ENCODE assay signal across 8 cellular contexts in genomic region chr2:192194065-192194865, GRCh38.
A peak's percentile ranks its signal among the peaks of the same experiment; 100 is the strongest.
DNase-seq lines count a peak whose midpoint lies in the region; ATAC-seq and TF ChIP-seq lines count a peak whose summit lies in the region.

No MANE protein-coding gene starts in this region.

- in situ Hi-C loops in astrocyte of the spinal cord (cut with HindIII; ENCODE audit: low sequenced_read_pairs): no loop called here

- no peaks in the 10 kb centered on the region for H3K9me3 ChIP-seq in iPS-20b (ENCODE audit: insufficient read depth, low read depth, low read length)

- peaks cover 72% of the 10 kb centered on the region for H3K27me3 ChIP-seq in iPS-20b (ENCODE audit: insufficient read depth, low read length)

- H3K4me3 ChIP-seq in astrocyte of the spinal cord (ENCODE audit: low read depth, low read length) (peak overlapping the region; percentile 75), iPS-20b (ENCODE audit: low read length) (peak overlapping the region; percentile 82)

- no peak for ATAC-seq in HG03108 (IDR thresholded peaks at IDR 0.05; ENCODE audit: unreplicated experiment)

- H3K9ac ChIP-seq in iPS-20b (ENCODE audit: low read depth, low read length): no peak overlapping the region; the same call in 1 of the 2 replicates

- peak; percentile 39 for DNase-seq in EH (ENCODE audit: low read depth)
- peak; percentile 58 for DNase-seq in HCEC 1CT
- DNase-seq in NCI-H526 (lab: John Stamatoyannopoulos, UW): peak; percentile 57 to 83
- DNase-seq in astrocyte of the spinal cord (ENCODE audit: low read depth, low spot score): peak; percentile 42
- peak; percentile 5 to 16 for DNase-seq in stimulated activated CD4-positive, alpha-beta T cell treated with anti-CD3 and anti-CD28 coated beads, Interleukin-2, amount 100 ng/mL, for 48 hours
- DNase-seq in NCI-H774 (lab: John Stamatoyannopoulos, UW): no peak

- no peak overlapping the region for H3K27ac ChIP-seq in iPS-20b (ENCODE audit: low read length)

- TF ChIP-seq CTCF in astrocyte of the spinal cord (IDR thresholded peaks at IDR 0.05; ENCODE audit: low read depth, low read length): no peak

- no peaks in the 10 kb centered on the region for H3K36me3 ChIP-seq in iPS-20b (ENCODE audit: insufficient read depth, low read depth, low read length)

- peaks cover 4% of the 10 kb centered on the region; the same call in 1 of the 2 replicates for H3K4me1 ChIP-seq in iPS-20b (ENCODE audit: insufficient read depth, low read length)
